ENCODE assay signal across 2 cellular contexts in genomic region chr5:65150599-65150998, GRCh38.
TF ChIP-seq lines count a peak whose summit lies in the region.

No MANE protein-coding gene starts in this region.

TF ChIP-seq in IMR-90, 13 proteins besides CTCF, POLR2A, EP300 and RAD21:
- TF ChIP-seq MAZ (IDR thresholded peaks at IDR 0.05; ENCODE audit: borderline replicate concordance, low read depth, low read length) (no peak), BHLHE40 (IDR thresholded peaks at IDR 0.05; ENCODE audit: low read depth, low read length) (peak; percentile 66; the same call in 1 of the 2 replicates)
TF ChIP-seq in IMR-90: peak in this region for 1.

TF ChIP-seq in H1, 55 proteins besides CTCF, POLR2A, EP300 and RAD21:
- TF ChIP-seq MAFK (IDR thresholded peaks at IDR 0.05; ENCODE audit: low read depth, low read length) (no peak), TAF7 (optimal IDR thresholded peaks at IDR 0.05; ENCODE audit: borderline replicate concordance, low read depth, low read length) (no peak), SP1 (IDR thresholded peaks at IDR 0.05; ENCODE audit: low read depth, low read length) (no peak), SIN3A (conservative IDR thresholded peaks at IDR 0.05 in 1 of 2, IDR thresholded peaks at IDR 0.05 in 1 of 2; ENCODE audit: low read depth in 1 of 2, low read length in 2 of 2) (no peak), GABPA (IDR thresholded peaks at IDR 0.05; ENCODE audit: borderline replicate concordance, insufficient read depth, low read length) (no peak), RBBP5 (IDR thresholded peaks at IDR 0.05; ENCODE audit: borderline replicate concordance, low read depth, low read length) (no peak), EZH2 (IDR thresholded peaks at IDR 0.05; ENCODE audit: low read depth, low read length, severe bottlenecking) (no peak), KDM5A (IDR thresholded peaks at IDR 0.05; ENCODE audit: low read length) (no peak), USF2 (IDR thresholded peaks at IDR 0.05; ENCODE audit: low read length) (no peak), SIX5 (IDR thresholded peaks at IDR 0.05; ENCODE audit: low read depth, low read length) (no peak), E2F6 (IDR thresholded peaks at IDR 0.05) (no peak), PHF8 (conservative IDR thresholded peaks at IDR 0.05; ENCODE audit: low read depth, low read length) (no peak), SIRT6 (IDR thresholded peaks at IDR 0.05; ENCODE audit: low read length) (no peak)
